In the genomic region with DNA sequence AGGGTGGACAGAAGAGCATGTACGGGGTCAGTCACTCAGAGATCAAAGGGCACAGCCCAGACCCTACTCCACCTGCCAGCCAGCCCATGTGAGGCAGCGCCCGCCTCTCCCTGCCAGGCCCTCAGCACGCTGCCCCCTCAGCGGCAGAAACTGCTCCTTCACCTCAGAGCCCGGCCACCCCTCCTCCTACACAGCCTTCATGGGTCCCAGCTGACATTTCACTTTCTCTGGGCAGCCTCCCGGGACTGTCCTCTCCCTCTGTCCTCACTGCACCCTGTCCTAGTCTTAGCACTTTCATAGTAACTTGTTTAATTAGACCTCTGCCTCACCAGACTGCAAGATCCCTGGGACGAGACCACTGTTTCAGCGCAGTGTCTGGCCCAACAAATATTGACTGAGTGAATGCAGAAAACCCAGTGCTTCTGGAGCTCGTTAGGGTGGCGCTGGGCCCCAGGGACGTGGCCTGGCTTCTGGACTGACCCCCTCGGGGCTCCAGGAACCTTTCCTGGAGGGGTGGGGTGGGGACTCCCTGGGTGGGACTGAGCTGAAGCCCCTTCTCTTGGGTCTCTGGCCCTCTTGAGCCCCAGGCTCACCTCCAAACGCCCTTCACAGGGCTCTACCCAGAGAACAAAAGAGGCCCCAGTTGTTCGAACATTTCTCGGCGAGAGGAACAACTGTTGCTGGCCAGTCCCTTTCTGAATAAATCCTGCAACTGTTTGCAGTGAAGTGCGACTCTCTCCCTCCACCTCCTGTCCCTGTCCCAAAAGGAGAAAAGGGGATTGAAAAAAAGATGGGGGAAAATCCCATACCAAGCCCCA, we compare ENCODE assay signal across 1 cellular context.
TF ChIP-seq lines count a peak whose summit lies in the region.

No MANE protein-coding gene starts in this region.

TF ChIP-seq in WTC11, 78 proteins besides CTCF, POLR2A, EP300 and RAD21 (continued from another document):
- TF ChIP-seq, protein P1, sequence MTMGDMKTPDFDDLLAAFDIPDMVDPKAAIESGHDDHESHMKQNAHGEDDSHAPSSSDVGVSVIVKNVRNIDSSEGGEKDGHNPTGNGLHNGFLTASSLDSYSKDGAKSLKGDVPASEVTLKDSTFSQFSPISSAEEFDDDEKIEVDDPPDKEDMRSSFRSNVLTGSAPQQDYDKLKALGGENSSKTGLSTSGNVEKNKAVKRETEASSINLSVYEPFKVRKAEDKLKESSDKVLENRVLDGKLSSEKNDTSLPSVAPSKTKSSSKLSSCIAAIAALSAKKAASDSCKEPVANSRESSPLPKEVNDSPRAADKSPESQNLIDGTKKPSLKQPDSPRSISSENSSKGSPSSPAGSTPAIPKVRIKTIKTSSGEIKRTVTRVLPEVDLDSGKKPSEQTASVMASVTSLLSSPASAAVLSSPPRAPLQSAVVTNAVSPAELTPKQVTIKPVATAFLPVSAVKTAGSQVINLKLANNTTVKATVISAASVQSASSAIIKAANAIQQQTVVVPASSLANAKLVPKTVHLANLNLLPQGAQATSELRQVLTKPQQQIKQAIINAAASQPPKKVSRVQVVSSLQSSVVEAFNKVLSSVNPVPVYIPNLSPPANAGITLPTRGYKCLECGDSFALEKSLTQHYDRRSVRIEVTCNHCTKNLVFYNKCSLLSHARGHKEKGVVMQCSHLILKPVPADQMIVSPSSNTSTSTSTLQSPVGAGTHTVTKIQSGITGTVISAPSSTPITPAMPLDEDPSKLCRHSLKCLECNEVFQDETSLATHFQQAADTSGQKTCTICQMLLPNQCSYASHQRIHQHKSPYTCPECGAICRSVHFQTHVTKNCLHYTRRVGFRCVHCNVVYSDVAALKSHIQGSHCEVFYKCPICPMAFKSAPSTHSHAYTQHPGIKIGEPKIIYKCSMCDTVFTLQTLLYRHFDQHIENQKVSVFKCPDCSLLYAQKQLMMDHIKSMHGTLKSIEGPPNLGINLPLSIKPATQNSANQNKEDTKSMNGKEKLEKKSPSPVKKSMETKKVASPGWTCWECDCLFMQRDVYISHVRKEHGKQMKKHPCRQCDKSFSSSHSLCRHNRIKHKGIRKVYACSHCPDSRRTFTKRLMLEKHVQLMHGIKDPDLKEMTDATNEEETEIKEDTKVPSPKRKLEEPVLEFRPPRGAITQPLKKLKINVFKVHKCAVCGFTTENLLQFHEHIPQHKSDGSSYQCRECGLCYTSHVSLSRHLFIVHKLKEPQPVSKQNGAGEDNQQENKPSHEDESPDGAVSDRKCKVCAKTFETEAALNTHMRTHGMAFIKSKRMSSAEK (CRISPR knock-in tag; IDR thresholded peaks at IDR 0.05; ENCODE audit: borderline replicate concordance), result no peak
- TF ChIP-seq, protein P2, sequence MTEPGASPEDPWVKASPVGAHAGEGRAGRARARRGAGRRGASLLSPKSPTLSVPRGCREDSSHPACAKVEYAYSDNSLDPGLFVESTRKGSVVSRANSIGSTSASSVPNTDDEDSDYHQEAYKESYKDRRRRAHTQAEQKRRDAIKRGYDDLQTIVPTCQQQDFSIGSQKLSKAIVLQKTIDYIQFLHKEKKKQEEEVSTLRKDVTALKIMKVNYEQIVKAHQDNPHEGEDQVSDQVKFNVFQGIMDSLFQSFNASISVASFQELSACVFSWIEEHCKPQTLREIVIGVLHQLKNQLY (CRISPR knock-in tag; IDR thresholded peaks at IDR 0.05), result no peak
- TF ChIP-seq ZNF423 (CRISPR knock-in tag; IDR thresholded peaks at IDR 0.05) (no peak), GTF2I (CRISPR knock-in tag; conservative IDR thresholded peaks at IDR 0.05) (no peak), RORB (CRISPR knock-in tag; IDR thresholded peaks at IDR 0.05) (no peak), MXD4 (CRISPR knock-in tag; IDR thresholded peaks at IDR 0.05; ENCODE audit: borderline replicate concordance) (no peak), TCF7 (CRISPR knock-in tag; IDR thresholded peaks at IDR 0.05; ENCODE audit: low read depth) (no peak), SOX15 (CRISPR knock-in tag; IDR thresholded peaks at IDR 0.05) (no peak), ZNF396 (CRISPR knock-in tag; IDR thresholded peaks at IDR 0.05; ENCODE audit: borderline replicate concordance) (no peak), CBFB (CRISPR knock-in tag; IDR thresholded peaks at IDR 0.05; ENCODE audit: low read depth) (no peak)
- TF ChIP-seq, protein P3, sequence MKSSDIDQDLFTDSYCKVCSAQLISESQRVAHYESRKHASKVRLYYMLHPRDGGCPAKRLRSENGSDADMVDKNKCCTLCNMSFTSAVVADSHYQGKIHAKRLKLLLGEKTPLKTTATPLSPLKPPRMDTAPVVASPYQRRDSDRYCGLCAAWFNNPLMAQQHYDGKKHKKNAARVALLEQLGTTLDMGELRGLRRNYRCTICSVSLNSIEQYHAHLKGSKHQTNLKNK (CRISPR knock-in tag; IDR thresholded peaks at IDR 0.05), result no peak
- TF ChIP-seq, protein P4, sequence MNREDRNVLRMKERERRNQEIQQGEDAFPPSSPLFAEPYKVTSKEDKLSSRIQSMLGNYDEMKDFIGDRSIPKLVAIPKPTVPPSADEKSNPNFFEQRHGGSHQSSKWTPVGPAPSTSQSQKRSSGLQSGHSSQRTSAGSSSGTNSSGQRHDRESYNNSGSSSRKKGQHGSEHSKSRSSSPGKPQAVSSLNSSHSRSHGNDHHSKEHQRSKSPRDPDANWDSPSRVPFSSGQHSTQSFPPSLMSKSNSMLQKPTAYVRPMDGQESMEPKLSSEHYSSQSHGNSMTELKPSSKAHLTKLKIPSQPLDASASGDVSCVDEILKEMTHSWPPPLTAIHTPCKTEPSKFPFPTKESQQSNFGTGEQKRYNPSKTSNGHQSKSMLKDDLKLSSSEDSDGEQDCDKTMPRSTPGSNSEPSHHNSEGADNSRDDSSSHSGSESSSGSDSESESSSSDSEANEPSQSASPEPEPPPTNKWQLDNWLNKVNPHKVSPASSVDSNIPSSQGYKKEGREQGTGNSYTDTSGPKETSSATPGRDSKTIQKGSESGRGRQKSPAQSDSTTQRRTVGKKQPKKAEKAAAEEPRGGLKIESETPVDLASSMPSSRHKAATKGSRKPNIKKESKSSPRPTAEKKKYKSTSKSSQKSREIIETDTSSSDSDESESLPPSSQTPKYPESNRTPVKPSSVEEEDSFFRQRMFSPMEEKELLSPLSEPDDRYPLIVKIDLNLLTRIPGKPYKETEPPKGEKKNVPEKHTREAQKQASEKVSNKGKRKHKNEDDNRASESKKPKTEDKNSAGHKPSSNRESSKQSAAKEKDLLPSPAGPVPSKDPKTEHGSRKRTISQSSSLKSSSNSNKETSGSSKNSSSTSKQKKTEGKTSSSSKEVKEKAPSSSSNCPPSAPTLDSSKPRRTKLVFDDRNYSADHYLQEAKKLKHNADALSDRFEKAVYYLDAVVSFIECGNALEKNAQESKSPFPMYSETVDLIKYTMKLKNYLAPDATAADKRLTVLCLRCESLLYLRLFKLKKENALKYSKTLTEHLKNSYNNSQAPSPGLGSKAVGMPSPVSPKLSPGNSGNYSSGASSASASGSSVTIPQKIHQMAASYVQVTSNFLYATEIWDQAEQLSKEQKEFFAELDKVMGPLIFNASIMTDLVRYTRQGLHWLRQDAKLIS (CRISPR knock-in tag; IDR thresholded peaks at IDR 0.05; ENCODE audit: borderline replicate concordance), result no peak
- TF ChIP-seq, protein P5, sequence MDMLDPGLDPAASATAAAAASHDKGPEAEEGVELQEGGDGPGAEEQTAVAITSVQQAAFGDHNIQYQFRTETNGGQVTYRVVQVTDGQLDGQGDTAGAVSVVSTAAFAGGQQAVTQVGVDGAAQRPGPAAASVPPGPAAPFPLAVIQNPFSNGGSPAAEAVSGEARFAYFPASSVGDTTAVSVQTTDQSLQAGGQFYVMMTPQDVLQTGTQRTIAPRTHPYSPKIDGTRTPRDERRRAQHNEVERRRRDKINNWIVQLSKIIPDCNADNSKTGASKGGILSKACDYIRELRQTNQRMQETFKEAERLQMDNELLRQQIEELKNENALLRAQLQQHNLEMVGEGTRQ (CRISPR knock-in tag; IDR thresholded peaks at IDR 0.05), result no peak
- TF ChIP-seq, protein P6, sequence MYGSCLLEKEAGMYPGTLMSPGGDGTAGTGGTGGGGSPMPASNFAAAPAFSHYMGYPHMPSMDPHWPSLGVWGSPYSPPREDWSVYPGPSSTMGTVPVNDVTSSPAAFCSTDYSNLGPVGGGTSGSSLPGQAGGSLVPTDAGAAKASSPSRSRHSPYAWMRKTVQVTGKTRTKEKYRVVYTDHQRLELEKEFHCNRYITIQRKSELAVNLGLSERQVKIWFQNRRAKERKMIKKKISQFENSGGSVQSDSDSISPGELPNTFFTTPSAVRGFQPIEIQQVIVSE (CRISPR knock-in tag; IDR thresholded peaks at IDR 0.05; ENCODE audit: borderline replicate concordance), result no peak
- TF ChIP-seq, protein P7, sequence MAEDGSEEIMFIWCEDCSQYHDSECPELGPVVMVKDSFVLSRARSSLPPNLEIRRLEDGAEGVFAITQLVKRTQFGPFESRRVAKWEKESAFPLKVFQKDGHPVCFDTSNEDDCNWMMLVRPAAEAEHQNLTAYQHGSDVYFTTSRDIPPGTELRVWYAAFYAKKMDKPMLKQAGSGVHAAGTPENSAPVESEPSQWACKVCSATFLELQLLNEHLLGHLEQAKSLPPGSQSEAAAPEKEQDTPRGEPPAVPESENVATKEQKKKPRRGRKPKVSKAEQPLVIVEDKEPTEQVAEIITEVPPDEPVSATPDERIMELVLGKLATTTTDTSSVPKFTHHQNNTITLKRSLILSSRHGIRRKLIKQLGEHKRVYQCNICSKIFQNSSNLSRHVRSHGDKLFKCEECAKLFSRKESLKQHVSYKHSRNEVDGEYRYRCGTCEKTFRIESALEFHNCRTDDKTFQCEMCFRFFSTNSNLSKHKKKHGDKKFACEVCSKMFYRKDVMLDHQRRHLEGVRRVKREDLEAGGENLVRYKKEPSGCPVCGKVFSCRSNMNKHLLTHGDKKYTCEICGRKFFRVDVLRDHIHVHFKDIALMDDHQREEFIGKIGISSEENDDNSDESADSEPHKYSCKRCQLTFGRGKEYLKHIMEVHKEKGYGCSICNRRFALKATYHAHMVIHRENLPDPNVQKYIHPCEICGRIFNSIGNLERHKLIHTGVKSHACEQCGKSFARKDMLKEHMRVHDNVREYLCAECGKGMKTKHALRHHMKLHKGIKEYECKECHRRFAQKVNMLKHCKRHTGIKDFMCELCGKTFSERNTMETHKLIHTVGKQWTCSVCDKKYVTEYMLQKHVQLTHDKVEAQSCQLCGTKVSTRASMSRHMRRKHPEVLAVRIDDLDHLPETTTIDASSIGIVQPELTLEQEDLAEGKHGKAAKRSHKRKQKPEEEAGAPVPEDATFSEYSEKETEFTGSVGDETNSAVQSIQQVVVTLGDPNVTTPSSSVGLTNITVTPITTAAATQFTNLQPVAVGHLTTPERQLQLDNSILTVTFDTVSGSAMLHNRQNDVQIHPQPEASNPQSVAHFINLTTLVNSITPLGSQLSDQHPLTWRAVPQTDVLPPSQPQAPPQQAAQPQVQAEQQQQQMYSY (CRISPR knock-in tag; IDR thresholded peaks at IDR 0.05), result no peak
- TF ChIP-seq, protein P8, sequence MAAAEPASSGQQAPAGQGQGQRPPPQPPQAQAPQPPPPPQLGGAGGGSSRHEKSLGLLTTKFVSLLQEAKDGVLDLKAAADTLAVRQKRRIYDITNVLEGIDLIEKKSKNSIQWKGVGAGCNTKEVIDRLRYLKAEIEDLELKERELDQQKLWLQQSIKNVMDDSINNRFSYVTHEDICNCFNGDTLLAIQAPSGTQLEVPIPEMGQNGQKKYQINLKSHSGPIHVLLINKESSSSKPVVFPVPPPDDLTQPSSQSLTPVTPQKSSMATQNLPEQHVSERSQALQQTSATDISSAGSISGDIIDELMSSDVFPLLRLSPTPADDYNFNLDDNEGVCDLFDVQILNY (CRISPR knock-in tag; IDR thresholded peaks at IDR 0.05), result no peak
- TF ChIP-seq, protein P9, sequence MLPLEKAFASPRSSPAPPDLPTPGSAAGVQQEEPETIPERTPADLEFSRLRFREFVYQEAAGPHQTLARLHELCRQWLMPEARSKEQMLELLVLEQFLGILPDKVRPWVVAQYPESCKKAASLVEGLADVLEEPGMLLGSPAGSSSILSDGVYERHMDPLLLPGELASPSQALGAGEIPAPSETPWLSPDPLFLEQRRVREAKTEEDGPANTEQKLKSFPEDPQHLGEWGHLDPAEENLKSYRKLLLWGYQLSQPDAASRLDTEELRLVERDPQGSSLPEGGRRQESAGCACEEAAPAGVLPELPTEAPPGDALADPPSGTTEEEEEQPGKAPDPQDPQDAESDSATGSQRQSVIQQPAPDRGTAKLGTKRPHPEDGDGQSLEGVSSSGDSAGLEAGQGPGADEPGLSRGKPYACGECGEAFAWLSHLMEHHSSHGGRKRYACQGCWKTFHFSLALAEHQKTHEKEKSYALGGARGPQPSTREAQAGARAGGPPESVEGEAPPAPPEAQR (CRISPR knock-in tag; IDR thresholded peaks at IDR 0.05), result no peak
